18 cellular contexts compared by ENCODE assay signal in the genomic region with DNA sequence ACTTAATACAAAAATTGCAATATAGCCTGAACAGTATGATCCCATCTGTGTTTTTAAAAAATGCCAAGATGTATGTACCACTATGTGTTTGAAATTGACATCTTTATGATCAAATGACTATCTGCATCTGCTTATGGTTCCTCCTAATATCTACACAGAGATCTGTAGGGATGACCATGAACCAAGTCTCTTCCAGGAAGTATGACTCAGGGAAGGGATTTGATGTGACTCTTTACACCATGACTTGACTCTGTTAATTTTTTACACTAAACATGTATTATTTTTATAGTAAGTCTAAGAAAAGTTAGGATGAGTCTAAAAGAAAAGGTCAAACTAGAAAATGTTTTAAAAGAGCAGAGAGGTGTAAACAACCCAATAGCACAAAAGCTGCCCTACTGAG.
A peak's percentile ranks its signal among the peaks of the same experiment; 100 is the strongest.
DNase-seq lines count a peak whose midpoint lies in the region; ATAC-seq, FAIRE-seq and TF ChIP-seq lines count a peak whose summit lies in the region.
"Had no signal": no experiment of that assay in that cellular context is flagged by ENCODE, and none has a peak within 500 bp of the region (broad histone marks: within the 10 kb centered on the region; RNA-seq: fewer than 3 reads in every experiment).

No MANE protein-coding gene starts in this region.

- intact Hi-C loops in endothelial cell of umbilical vein (cut with micrococcal nuclease) = no loop called here

- dilution Hi-C loops in endothelial cell of umbilical vein (cut with MboI; ENCODE audit: extremely low pct_ligation_motif_present, low sequenced_read_pairs) = no loop called here

- no peak overlapping the region for H3K4me2 ChIP-seq in endothelial cell of umbilical vein (ENCODE audit: insufficient read depth, low read length)

- no peaks in the 10 kb centered on the region for H3K79me2 ChIP-seq in endothelial cell of umbilical vein (ENCODE audit: control insufficient read depth, insufficient read depth, low read length)

- no peaks in the 10 kb centered on the region for H3K27me3 ChIP-seq in endothelial cell of umbilical vein (ENCODE audit: control insufficient read depth in 2 of 2, insufficient read depth in 2 of 2, low read length in 2 of 2)
- H3K27me3 ChIP-seq: ascending aorta, right lobe of liver had no signal

- H2AFZ ChIP-seq in endothelial cell of umbilical vein (ENCODE audit: low read depth, low read length) = no peak overlapping the region

- DNase-seq in activated T-cell treated with anti-CD3 and anti-CD28 coated beads, Interleukin-2, amount 50 U/mL, for 72 hours = no peak
- DNase-seq in activated T-cell treated with anti-CD3 and anti-CD28 coated beads for 4 hours (no peak), M059J (ENCODE audit: low read depth) (peak; percentile 43), endothelial cell of umbilical vein (ENCODE audit: low read depth, low spot score) (no peak), renal cortical epithelial cell (ENCODE audit: low read depth) (peak; percentile 70), HuH-7 (ENCODE audit: low spot score) (no peak), left lobe of liver (ENCODE audit: low spot score) (no peak)
- DNase-seq: activated CD4-positive, CD25-positive, alpha-beta regulatory T cell; activated naive CD4-positive, alpha-beta T cell; head of caudate nucleus; lower lobe of right lung; NCI-H1436; NCI-H2171; NCI-H526 treated with DMSO at 0.1 percent for 48 hours; right lobe of liver; SHP77 treated with DMSO at 0.1 percent for 48 hours had no signal

- CTCF ChIA-PET in endothelial cell of umbilical vein (lab: Charles Lee) = no interaction called here

- peaks cover 6% of the 10 kb centered on the region for H3K4me1 ChIP-seq in endothelial cell of umbilical vein (ENCODE audit: control insufficient read depth, extremely low read depth, insufficient read depth, low read length)
- H3K4me1 ChIP-seq: ascending aorta, right lobe of liver had no signal

- peaks cover 1 to 2% of the 10 kb centered on the region in 2 donors for H3K36me3 Mint-ChIP-seq in activated T-cell treated with anti-CD3 and anti-CD28 coated beads, Interleukin-2, amount 50 U/mL, for 72 hours (ENCODE audit: insufficient read depth in 2 of 2)

- peak overlapping the region in 1 of 2 donors; percentile 20 for H3K4me3 Mint-ChIP-seq in activated T-cell treated with anti-CD3 and anti-CD28 coated beads, Interleukin-2, amount 50 U/mL, for 72 hours

- no peaks in the 10 kb centered on the region for H3K9me3 ChIP-seq in endothelial cell of umbilical vein (replicated peaks; ENCODE audit: control insufficient read depth, insufficient read depth, low read length)
- H3K9me3 ChIP-seq: ascending aorta, lower lobe of right lung, right lobe of liver had no signal

- H3K27me3 Mint-ChIP-seq in activated T-cell treated with anti-CD3 and anti-CD28 coated beads, Interleukin-2, amount 50 U/mL, for 72 hours (ENCODE audit: low read depth) = no peaks in the 10 kb centered on the region

- FAIRE-seq in endothelial cell of umbilical vein (lab: Jason Lieb, UNC) = peak; percentile 28

- H3K27ac ChIP-seq in endothelial cell of umbilical vein (ENCODE audit: insufficient read depth, low read depth, low read length) = no peak overlapping the region
- H3K27ac ChIP-seq: ascending aorta, lower lobe of right lung, right lobe of liver had no signal

- H3K27ac Mint-ChIP-seq in activated T-cell treated with anti-CD3 and anti-CD28 coated beads, Interleukin-2, amount 50 U/mL, for 72 hours = peak overlapping the region; percentile 68

- TF ChIP-seq POLR2A in endothelial cell of umbilical vein (IDR thresholded peaks at IDR 0.05; ENCODE audit: low read depth, low read length) = no peak

- H3K9me1 ChIP-seq in endothelial cell of umbilical vein (replicated peaks; ENCODE audit: control insufficient read depth, extremely low read depth, insufficient read depth, low read length) = no peaks in the 10 kb centered on the region

- BruUV-seq in endothelial cell of umbilical vein (replicated peaks; lab: Mats Ljungman, UMichigan) = no TSS peak

- H3K4me1 Mint-ChIP-seq in activated T-cell treated with anti-CD3 and anti-CD28 coated beads, Interleukin-2, amount 50 U/mL, for 72 hours (ENCODE audit: low read depth) = peaks cover 43% of the 10 kb centered on the region

- POLR2A ChIA-PET in endothelial cell of umbilical vein (lab: Charles Lee) = no interaction called here

- ATAC-seq in activated T-cell treated with anti-CD3 and anti-CD28 coated beads, Interleukin-2, amount 50 U/mL, for 72 hours (replicated peaks in 1 of 2) = peak; percentile 14 to 45
- ATAC-seq in left lobe of liver (no peak), HG03565 (IDR thresholded peaks at IDR 0.05; ENCODE audit: unreplicated experiment) (no peak)
- ATAC-seq: lower lobe of right lung had no signal

- no peak for TF ChIP-seq CTCF in endothelial cell of umbilical vein (IDR thresholded peaks at IDR 0.05; ENCODE audit: extremely low read depth in 1 of 2, insufficient read depth in 1 of 2, low read depth in 1 of 2, low read length in 2 of 2)

- no peak overlapping the region for H3K4me3 ChIP-seq in endothelial cell of umbilical vein (replicated peaks in 1 of 3; ENCODE audit: insufficient read depth in 1 of 3, low read depth in 1 of 3, low read length in 3 of 3)
- H3K4me3 ChIP-seq: ascending aorta, lower lobe of right lung, right lobe of liver had no signal

- H3K9me3 Mint-ChIP-seq in activated T-cell treated with anti-CD3 and anti-CD28 coated beads, Interleukin-2, amount 50 U/mL, for 72 hours = no peaks in the 10 kb centered on the region

- H4K20me1 ChIP-seq in endothelial cell of umbilical vein (replicated peaks; ENCODE audit: control insufficient read depth, extremely low read depth, insufficient read depth, low read length) = no peaks in the 10 kb centered on the region

- H3K36me3 ChIP-seq in endothelial cell of umbilical vein (ENCODE audit: control insufficient read depth in 2 of 2, extremely low read depth in 1 of 2, insufficient read depth in 2 of 2, low read length in 2 of 2) = no peaks in the 10 kb centered on the region
- H3K36me3 ChIP-seq: ascending aorta, lower lobe of right lung, right lobe of liver had no signal

- H3K9ac ChIP-seq in endothelial cell of umbilical vein (replicated peaks; ENCODE audit: extremely low read depth, insufficient read depth, low read length) = no peak overlapping the region

TF ChIP-seq in endothelial cell of umbilical vein, 7 proteins besides CTCF, POLR2A, EP300 and RAD21:
- TF ChIP-seq EZH2 (IDR thresholded peaks at IDR 0.05; ENCODE audit: borderline replicate concordance, low read depth, low read length, severe bottlenecking) (no peak), GATA2 (IDR thresholded peaks at IDR 0.05; ENCODE audit: insufficient read depth, insufficient read length, low read depth, low read length) (peak; percentile 36), FOS (IDR thresholded peaks at IDR 0.05; ENCODE audit: borderline replicate concordance, insufficient read depth, low read length) (peak; percentile 35), JUN (IDR thresholded peaks at IDR 0.05; ENCODE audit: borderline replicate concordance, insufficient read depth, insufficient read length, low read depth) (no peak)
- TF ChIP-seq, protein P1, sequence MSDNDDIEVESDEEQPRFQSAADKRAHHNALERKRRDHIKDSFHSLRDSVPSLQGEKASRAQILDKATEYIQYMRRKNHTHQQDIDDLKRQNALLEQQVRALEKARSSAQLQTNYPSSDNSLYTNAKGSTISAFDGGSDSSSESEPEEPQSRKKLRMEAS (IDR thresholded peaks at IDR 0.05; ENCODE audit: insufficient read depth, insufficient read length) = no peak

Comparison
In these comparisons a context has a peak if more than half of its experiments do, and no peak if none do; other contexts are left out.
1. ATAC-seq: peak in activated T-cell treated with anti-CD3 and anti-CD28 coated beads, Interleukin-2, amount 50 U/mL, for 72 hours (2 of 2); none in left lobe of liver (single experiment) and HG03565 (single experiment).
2. DNase-seq: peak in M059J (single experiment) and renal cortical epithelial cell (single experiment); none in activated T-cell treated with anti-CD3 and anti-CD28 coated beads, Interleukin-2, amount 50 U/mL, for 72 hours (0 of 2), activated T-cell treated with anti-CD3 and anti-CD28 coated beads for 4 hours (single experiment), endothelial cell of umbilical vein (single experiment), HuH-7 (single experiment) and left lobe of liver (single experiment).